In the genomic region with DNA sequence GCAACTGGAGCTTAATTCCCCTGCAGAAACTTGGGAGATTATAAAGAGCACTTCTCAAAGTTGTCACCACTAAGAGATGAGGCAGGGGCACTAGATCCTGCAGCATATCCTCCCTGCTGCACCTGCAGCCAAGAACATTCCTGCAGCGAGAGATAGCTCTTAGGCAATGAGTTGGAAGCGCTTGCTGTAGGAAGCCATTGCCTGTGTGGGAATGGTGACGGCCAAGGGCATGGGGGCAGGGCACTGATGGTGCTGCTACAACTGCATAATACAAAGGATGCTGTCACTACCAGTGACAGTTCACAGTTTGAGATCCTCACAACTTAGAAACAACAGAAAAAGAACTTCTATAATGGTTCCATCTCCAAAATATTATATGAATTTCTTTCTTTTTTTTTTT, we compare ENCODE assay signal across 17 cellular contexts.
"Had no signal": no experiment of that assay in that cellular context is flagged by ENCODE, and none has a peak within 500 bp of the region (broad histone marks: within the 10 kb centered on the region; RNA-seq: fewer than 3 reads in every experiment).

No MANE protein-coding gene starts in this region.

- H3K27ac Mint-ChIP-seq: activated naive CD8-positive, alpha-beta T cell; natural killer cell treated with Interleukin-12 subunit alpha and Interleukin-12 subunit beta and Interleukin-15 and Interleukin-18, amount 100 ng/mL, for 72 hours; stimulated activated effector memory CD8-positive, alpha-beta T cell treated with anti-CD3 and anti-CD28 coated beads, Interleukin-12 subunit alpha, Interleukin-12 subunit beta, amount 100 ng/mL, for 72 hours had no signal

- H3K4me2 ChIP-seq: smooth muscle cell had no signal

- H3K27me3 Mint-ChIP-seq: activated naive CD8-positive, alpha-beta T cell; natural killer cell treated with Interleukin-12 subunit alpha and Interleukin-12 subunit beta and Interleukin-15 and Interleukin-18, amount 100 ng/mL, for 72 hours; type B pancreatic cell had no signal

- H3K36me3 ChIP-seq: lower lobe of right lung had no signal

- DNase-seq: activated CD4-positive, alpha-beta T cell treated with anti-CD3 and anti-CD28 coated beads, Interleukin-2, amount 50 U/mL, for 4 hours; activated CD4-positive, CD25-positive, alpha-beta regulatory T cell treated with anti-CD3 and anti-CD28 coated beads, Interleukin-2, amount 50 U/mL, for 72 hours; activated gamma-delta T cell treated with Interleukin-2 at 50 U/mL for 16 hours; effector memory CD4-positive, alpha-beta T cell; kidney; lower lobe of right lung; stimulated activated CD4-positive, alpha-beta T cell treated with anti-CD3 and anti-CD28 coated beads, Interleukin-4, amount 100 ng/mL, for 24 hours; stomach; T-helper 2 cell; testis had no signal

- H3K4me1 Mint-ChIP-seq: stimulated activated effector memory CD8-positive, alpha-beta T cell treated with anti-CD3 and anti-CD28 coated beads, Interleukin-12 subunit alpha, Interleukin-12 subunit beta, amount 100 ng/mL, for 72 hours had no signal

- H3K27ac ChIP-seq: stomach, testis, VCaP had no signal

- H3K4me1 ChIP-seq: stomach, testis had no signal

- H3K9me3 ChIP-seq: lower lobe of right lung, stomach, testis had no signal

- H3K27me3 ChIP-seq: stomach, testis had no signal

- ATAC-seq: natural killer cell treated with Interleukin-12 subunit alpha and Interleukin-12 subunit beta and Interleukin-15 and Interleukin-18, amount 100 ng/mL, for 72 hours; sciatic nerve; stimulated activated effector memory CD8-positive, alpha-beta T cell treated with anti-CD3 and anti-CD28 coated beads, Interleukin-12 subunit alpha, Interleukin-12 subunit beta, amount 100 ng/mL, for 72 hours had no signal

- H3K4me3 ChIP-seq: lower lobe of right lung, smooth muscle cell, stomach, testis had no signal

- H3K4me3 Mint-ChIP-seq: activated naive CD8-positive, alpha-beta T cell; natural killer cell treated with Interleukin-12 subunit alpha and Interleukin-12 subunit beta and Interleukin-15 and Interleukin-18, amount 100 ng/mL, for 72 hours; stimulated activated effector memory CD8-positive, alpha-beta T cell treated with anti-CD3 and anti-CD28 coated beads, Interleukin-12 subunit alpha, Interleukin-12 subunit beta, amount 100 ng/mL, for 72 hours; type B pancreatic cell had no signal

- H3K9me3 Mint-ChIP-seq: natural killer cell treated with Interleukin-12 subunit alpha and Interleukin-12 subunit beta and Interleukin-15 and Interleukin-18, amount 100 ng/mL, for 72 hours; stimulated activated effector memory CD8-positive, alpha-beta T cell treated with anti-CD3 and anti-CD28 coated beads, Interleukin-12 subunit alpha, Interleukin-12 subunit beta, amount 100 ng/mL, for 72 hours; type B pancreatic cell had no signal

- H3K36me3 Mint-ChIP-seq: natural killer cell treated with Interleukin-12 subunit alpha and Interleukin-12 subunit beta and Interleukin-15 and Interleukin-18, amount 100 ng/mL, for 72 hours; stimulated activated effector memory CD8-positive, alpha-beta T cell treated with anti-CD3 and anti-CD28 coated beads, Interleukin-12 subunit alpha, Interleukin-12 subunit beta, amount 100 ng/mL, for 72 hours had no signal
